Comparison of ENCODE assay signal across 25 cellular contexts in genomic region chr13:27381601-27382000, GRCh38.
"Had no signal": no experiment of that assay in that cellular context is flagged by ENCODE, and none has a peak within 500 bp of the region (broad histone marks: within the 10 kb centered on the region; RNA-seq: fewer than 3 reads in every experiment).

No MANE protein-coding gene starts in this region.

- H3K9me3 Mint-ChIP-seq: activated CD4-positive, alpha-beta T cell treated with anti-CD3 and anti-CD28 coated beads, Interleukin-2, amount 10 ng/mL, durations not matched to agents 24 days and 14 days; activated naive CD4-positive, alpha-beta T cell treated with anti-CD3 and anti-CD28 coated beads for 36 hours; activated naive CD4-positive, alpha-beta T cell treated with anti-CD3 and anti-CD28 coated beads, Interleukin-2, amount 50 U/mL, for 72 hours; activated T-cell treated with anti-CD3 and anti-CD28 coated beads, Interleukin-2, amount 50 U/mL, for 24 hours had no signal

- H3K27ac Mint-ChIP-seq: activated CD4-positive, alpha-beta T cell treated with anti-CD3 and anti-CD28 coated beads, Interleukin-2, amount 10 ng/mL, durations not matched to agents 24 days and 14 days; activated CD8-positive, alpha-beta T cell treated with anti-CD3 and anti-CD28 coated beads, Interleukin-2, amount 10 ng/mL, durations not matched to agents 7 days and 5 days; activated naive CD4-positive, alpha-beta T cell treated with anti-CD3 and anti-CD28 coated beads for 36 hours; activated T-cell treated with anti-CD3 and anti-CD28 coated beads, Interleukin-2, amount 50 U/mL, for 24 hours had no signal

- H3K36me3 ChIP-seq: adrenal gland, breast epithelium had no signal

- H3K4me3 ChIP-seq: adrenal gland, body of pancreas, breast epithelium had no signal

- H3K4me1 ChIP-seq: adrenal gland, body of pancreas, breast epithelium had no signal

- H3K4me1 Mint-ChIP-seq: activated CD4-positive, alpha-beta T cell treated with anti-CD3 and anti-CD28 coated beads, Interleukin-2, amount 10 ng/mL, durations not matched to agents 24 days and 14 days had no signal

- H3K9me3 ChIP-seq: adrenal gland, body of pancreas, breast epithelium had no signal

- DNase-seq: activated CD4-positive, alpha-beta T cell treated with anti-CD3 and anti-CD28 coated beads, Interleukin-2, amount 10 ng/mL, durations not matched to agents 24 days and 14 days; activated CD4-positive, alpha-beta T cell treated with anti-CD3 and anti-CD28 coated beads, Interleukin-2, amount 50 U/mL, for 48 hours; activated CD8-positive, alpha-beta T cell treated with anti-CD3 and anti-CD28 coated beads, Interleukin-2, amount 10 ng/mL, durations not matched to agents 7 days and 5 days; activated gamma-delta T cell treated with Interleukin-2 at 50 U/mL for 16 hours; activated naive CD4-positive, alpha-beta T cell treated with anti-CD3 and anti-CD28 coated beads for 36 hours; activated T-cell treated with anti-CD3 and anti-CD28 coated beads, Interleukin-2, amount 50 U/mL, for 24 hours; adrenal gland; body of pancreas; Karpas-422; NCI-H1048; NCI-H1105 treated with DMSO at 0.1 percent for 48 hours; NCI-H1436; NCI-H1694; NCI-H1930; NCI-H2081 treated with DMSO at 0.1 percent for 48 hours; NCI-H345; NCI-H524 treated with DMSO at 0.1 percent for 48 hours; SIG-M5; T-helper 1 cell; T-helper 2 cell; T1000 had no signal

- ATAC-seq: activated CD8-positive, alpha-beta T cell treated with anti-CD3 and anti-CD28 coated beads, Interleukin-2, amount 10 ng/mL, durations not matched to agents 7 days and 5 days; activated naive CD4-positive, alpha-beta T cell treated with anti-CD3 and anti-CD28 coated beads, Interleukin-2, amount 50 U/mL, for 72 hours; body of pancreas; Panc1; SK-N-SH treated with all-trans-retinoic acid at 6 μM for 48 hours had no signal

- H3K27me3 ChIP-seq: body of pancreas, breast epithelium had no signal

- H3K4me3 Mint-ChIP-seq: activated CD4-positive, alpha-beta T cell treated with anti-CD3 and anti-CD28 coated beads, Interleukin-2, amount 10 ng/mL, durations not matched to agents 24 days and 14 days; activated CD8-positive, alpha-beta T cell treated with anti-CD3 and anti-CD28 coated beads, Interleukin-2, amount 10 ng/mL, durations not matched to agents 7 days and 5 days; activated naive CD4-positive, alpha-beta T cell treated with anti-CD3 and anti-CD28 coated beads for 36 hours; activated T-cell treated with anti-CD3 and anti-CD28 coated beads, Interleukin-2, amount 50 U/mL, for 24 hours had no signal

- H3K27ac ChIP-seq: adrenal gland, body of pancreas, breast epithelium had no signal

- H3K36me3 Mint-ChIP-seq: activated naive CD4-positive, alpha-beta T cell treated with anti-CD3 and anti-CD28 coated beads, Interleukin-2, amount 50 U/mL, for 72 hours had no signal
